Comparison of ENCODE assay signal across 17 cellular contexts in the genomic region with DNA sequence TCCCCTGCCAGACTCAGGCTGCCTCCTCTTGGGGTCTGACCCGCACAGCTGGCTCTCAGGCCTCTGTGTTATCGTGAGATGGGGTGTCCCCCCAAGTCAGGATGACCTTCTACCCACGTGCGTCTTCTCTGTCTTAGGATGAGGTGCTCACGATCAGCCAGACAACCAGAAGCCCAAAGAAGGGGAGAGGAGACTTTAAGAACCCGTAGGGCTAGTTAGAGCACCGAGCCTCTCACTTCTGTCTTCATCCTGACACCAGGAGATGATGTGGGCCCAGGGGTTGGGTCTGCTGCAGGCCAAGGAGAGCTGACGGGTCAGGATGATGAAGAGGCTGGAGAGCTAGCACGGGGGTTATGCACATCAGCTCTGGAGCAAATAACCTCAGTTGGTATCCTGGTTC.
"Had no signal": no experiment of that assay in that cellular context is flagged by ENCODE, and none has a peak within 500 bp of the region (broad histone marks: within the 10 kb centered on the region; RNA-seq: fewer than 3 reads in every experiment).

No MANE protein-coding gene starts in this region.

- H3K9me3 ChIP-seq: right atrium auricular region had no signal

- H3K27me3 ChIP-seq: right atrium auricular region had no signal

- H3K27ac Mint-ChIP-seq: activated naive CD8-positive, alpha-beta T cell treated with anti-CD3 and anti-CD28 coated beads, Interleukin-2, amount 10 ng/mL, durations not matched to agents 7 days and 5 days; dendritic cell treated with granulocyte-macrophage colony-stimulating factor and Interleukin-4, amounts not matched to agents 40 ng/mL and 50 ng/mL, for 4 days; progenitor cell of endocrine pancreas had no signal

- H3K9me3 Mint-ChIP-seq: activated naive CD8-positive, alpha-beta T cell treated with anti-CD3 and anti-CD28 coated beads, Interleukin-2, amount 10 ng/mL, durations not matched to agents 7 days and 5 days; dendritic cell treated with granulocyte-macrophage colony-stimulating factor and Interleukin-4, amounts not matched to agents 40 ng/mL and 50 ng/mL, for 4 days; natural killer cell treated with Interleukin-12 subunit alpha and Interleukin-12 subunit beta and Interleukin-15 and Interleukin-18, amount 100 ng/mL, for 72 hours had no signal

- H3K4me3 Mint-ChIP-seq: activated naive CD8-positive, alpha-beta T cell treated with anti-CD3 and anti-CD28 coated beads, Interleukin-2, amount 10 ng/mL, durations not matched to agents 7 days and 5 days; dendritic cell treated with granulocyte-macrophage colony-stimulating factor and Interleukin-4, amounts not matched to agents 40 ng/mL and 50 ng/mL, for 4 days; natural killer cell treated with Interleukin-12 subunit alpha and Interleukin-12 subunit beta and Interleukin-15 and Interleukin-18, amount 100 ng/mL, for 72 hours had no signal

- DNase-seq: activated CD4-positive, alpha-beta T cell treated with anti-CD3 and anti-CD28 coated beads for 4 hours; activated gamma-delta T cell; activated naive CD8-positive, alpha-beta T cell treated with anti-CD3 and anti-CD28 coated beads, Interleukin-2, amount 10 ng/mL, durations not matched to agents 7 days and 5 days; effector memory CD4-positive, alpha-beta T cell; foreskin melanocyte; kidney glomerular epithelial cell; left ventricle myocardium superior; mesenchymal stem cell; occipital lobe; small intestine had no signal

- H3K4me3 ChIP-seq: right atrium auricular region, SK-N-MC had no signal

- H3K27me3 Mint-ChIP-seq: activated naive CD8-positive, alpha-beta T cell treated with anti-CD3 and anti-CD28 coated beads, Interleukin-2, amount 10 ng/mL, durations not matched to agents 7 days and 5 days; dendritic cell treated with granulocyte-macrophage colony-stimulating factor and Interleukin-4, amounts not matched to agents 40 ng/mL and 50 ng/mL, for 4 days; natural killer cell treated with Interleukin-12 subunit alpha and Interleukin-12 subunit beta and Interleukin-15 and Interleukin-18, amount 100 ng/mL, for 72 hours; progenitor cell of endocrine pancreas had no signal

- H3K36me3 Mint-ChIP-seq: natural killer cell treated with Interleukin-12 subunit alpha and Interleukin-12 subunit beta and Interleukin-15 and Interleukin-18, amount 100 ng/mL, for 72 hours had no signal

- H3K27ac ChIP-seq: epithelial cell of prostate, right atrium auricular region, SK-N-MC, VCaP had no signal

- ATAC-seq: left ventricle myocardium superior had no signal

- H3K4me1 ChIP-seq: right atrium auricular region had no signal
